ENCODE assay signal across 20 cellular contexts in genomic region chr3:68163054-68163453, GRCh38.
"Had no signal": no experiment of that assay in that cellular context is flagged by ENCODE, and none has a peak within 500 bp of the region (broad histone marks: within the 10 kb centered on the region; RNA-seq: fewer than 3 reads in every experiment).

No MANE protein-coding gene starts in this region.

- H3K27ac ChIP-seq: HL-60, KMS-11, SJCRH30 had no signal

- H3K36me3 ChIP-seq: SJCRH30 had no signal

- DNase-seq: Kasumi-1; MM.1S; NCI-H1092 treated with DMSO at 0.1 percent for 48 hours; NCI-H1930; NCI-H2081; NCI-H2227 treated with DMSO at 0.1 percent for 48 hours; NCI-H524; NCI-H526 treated with DMSO at 0.1 percent for 48 hours; NCI-H748 treated with DMSO at 0.1 percent for 48 hours; NK-92 treated with Interleukin-12 subunit alpha and Interleukin-12 subunit beta, amount 100 ng/mL, for 24 hours; PC-3; SHP77 treated with DMSO at 0.1 percent for 48 hours; SJCRH30; T-helper 1 cell had no signal

- ATAC-seq: K562, Panc1, PC-3, Right ventricle myocardium inferior, SK-N-SH treated with all-trans-retinoic acid at 6 μM for 48 hours had no signal

- H3K9me3 ChIP-seq: SJCRH30 had no signal

- H3K4me1 ChIP-seq: SJCRH30 had no signal

- H3K4me3 ChIP-seq: K562, SJCRH30 had no signal

- H3K27me3 ChIP-seq: SJCRH30 had no signal
